Comparison of ENCODE assay signal across 7 cellular contexts in the genomic region with DNA sequence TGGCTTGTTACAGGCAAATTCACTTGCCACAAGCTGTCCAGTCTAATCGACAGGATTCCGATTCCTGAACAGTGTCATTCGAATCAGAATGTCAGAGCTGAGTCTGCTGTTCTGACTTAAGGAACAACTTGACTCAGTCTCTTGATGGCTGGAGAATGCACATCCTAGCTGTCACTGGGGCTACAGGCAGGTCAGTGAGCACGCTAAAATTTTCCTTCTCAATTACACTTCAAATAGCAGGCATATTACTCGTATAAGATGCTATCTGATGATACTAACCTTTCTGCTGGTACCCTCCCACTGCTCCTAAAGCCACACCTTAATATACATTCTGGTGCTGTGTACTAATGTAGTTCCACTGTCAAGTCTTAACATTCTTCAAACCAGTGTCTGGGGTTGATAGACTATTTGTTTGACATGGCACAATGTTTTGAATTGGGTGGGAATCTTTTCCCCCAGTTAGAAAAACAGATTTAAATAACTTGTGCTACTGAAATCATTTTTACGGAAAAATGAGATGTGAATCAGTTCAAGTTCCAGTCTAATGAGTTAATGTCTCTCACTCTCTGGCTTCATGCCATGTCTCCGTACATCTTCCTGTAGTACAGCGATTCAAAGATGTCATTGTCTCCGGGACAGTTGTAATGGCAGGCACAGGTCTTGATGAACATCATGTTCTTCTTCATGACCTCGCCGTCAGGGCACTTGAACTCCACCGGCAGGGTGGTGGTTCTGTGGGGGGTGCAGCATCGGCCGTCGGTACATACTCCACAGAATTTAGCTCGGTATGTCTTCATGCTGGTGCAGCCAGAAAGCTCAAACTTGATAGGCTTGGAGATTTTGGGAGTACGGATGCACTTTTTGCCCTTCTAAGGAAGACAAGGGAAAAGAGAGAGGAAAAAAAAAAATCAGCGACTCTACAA. TPM values are rescaled to one million over a fixed set of nuclear protein-coding genes. Genes with fewer than 3 reads are reported as not detected.
DNase-seq lines count a peak whose midpoint lies in the region; ATAC-seq and TF ChIP-seq lines count a peak whose summit lies in the region.

No MANE protein-coding gene starts in this region.

- TF ChIP-seq CTCF in transverse colon (IDR thresholded peaks at IDR 0.05) (no peak), GM10266 (IDR thresholded peaks at IDR 0.05; ENCODE audit: control insufficient read depth, insufficient read depth, low read depth, missing control alignments) (no peak)

- no peaks in the 10 kb centered on the region for H3K36me3 ChIP-seq in duodenal mucosa (ENCODE audit: control insufficient read depth in 1 of 2, insufficient read depth in 2 of 2, low read length in 2 of 2)
- H3K36me3 ChIP-seq in mesodermal cell (ENCODE audit: control insufficient read depth, insufficient read depth, low read length) = peaks cover 23% of the 10 kb centered on the region
- no peaks in the 10 kb centered on the region for H3K36me3 ChIP-seq in transverse colon

- TF ChIP-seq EP300 in transverse colon (IDR thresholded peaks at IDR 0.05; ENCODE audit: low read depth) = no peak

- H3K9ac ChIP-seq in duodenal mucosa (ENCODE audit: low read depth in 1 of 2, low read length in 2 of 2) = peak overlapping the region; percentile 60 to 77

- H3K27me3 ChIP-seq in duodenal mucosa (ENCODE audit: control insufficient read depth in 1 of 2, insufficient read depth in 2 of 2, low read length in 2 of 2) (no peaks in the 10 kb centered on the region), transverse colon (no peaks in the 10 kb centered on the region)

- H3K4me3 ChIP-seq in duodenal mucosa (ENCODE audit: low read depth in 1 of 2, low read length in 2 of 2) (peak overlapping the region; percentile 74 to 90), mesodermal cell (ENCODE audit: extremely low read depth, insufficient read depth, low read length, poor library complexity, severe bottlenecking) (peak overlapping the region; percentile 73), transverse colon (peak overlapping the region; percentile 4 to 83 (median 81))

- intact Hi-C loops in transverse colon (cut with DNase I; ENCODE audit: low total_unique reads) = no loop called here

- TF ChIP-seq POLR2A in transverse colon (IDR thresholded peaks at IDR 0.05) = no peak

- H3K27ac ChIP-seq in duodenal mucosa (ENCODE audit: low read depth, low read length) = no peak overlapping the region
- peak overlapping the region; percentile 94 for H3K27ac ChIP-seq in mesodermal cell (ENCODE audit: low read depth, low read length, severe bottlenecking)
- H3K27ac ChIP-seq in transverse colon = peak overlapping the region; percentile 95 to 97 (median 96)

- H3K9me3 ChIP-seq in duodenal mucosa (ENCODE audit: control insufficient read depth in 1 of 2, low read length in 2 of 2) (no peaks in the 10 kb centered on the region), mesodermal cell (ENCODE audit: control insufficient read depth, low read length) (no peaks in the 10 kb centered on the region), transverse colon (no peaks in the 10 kb centered on the region)

- ATAC-seq in HG02588 (IDR thresholded peaks at IDR 0.05; ENCODE audit: unreplicated experiment) = no peak

- DNase-seq in NCI-H226 (peak; percentile 9), transverse colon (no peak), GM10266 (ENCODE audit: extremely low spot score) (no peak), NCI-H1436 treated with DMSO at 0.1 percent for 48 hours (lab: John Stamatoyannopoulos, UW) (no peak)

- in situ Hi-C loops in transverse colon (cut with MboI; ENCODE audit: low pct_ligation_motif_present in 1 of 4, low pct_unique_long_range_greater_than_20kb in 1 of 4, low sequenced_read_pairs in 3 of 4) = loop anchor here in 1 of 4 donors (25.0 kb wide), 1 partner anchor 263 kb away; no protein-coding TSS in a partner anchor

- H3K4me1 ChIP-seq in duodenal mucosa (ENCODE audit: control insufficient read depth in 1 of 2, insufficient read depth in 2 of 2, low read length in 2 of 2) (peaks cover 8 to 21% of the 10 kb centered on the region in 2 donors), mesodermal cell (ENCODE audit: control insufficient read depth, insufficient read depth, low read length, poor library complexity, severe bottlenecking) (peaks cover 24% of the 10 kb centered on the region), transverse colon (peaks cover 0 to 22% (median 8%) of the 10 kb centered on the region in 4 donors)

- WGBS in mesodermal cell (ENCODE audit: insufficient coverage in 2 of 2), 2 experiments = 57 to 59% methylated on average over 13 to 17 of the region's 18 CpGs
- WGBS in transverse colon (ENCODE audit: low coverage in 1 of 2), 2 donors = 70 to 82% methylated on average over 12 to 18 of the region's 18 CpGs

RNA-seq across cellular contexts. Expression of a gene that starts 2.2 kb away (rescaled TPM):
- polyA plus RNA-seq in mesodermal cell (2013, experiment 1 of 2) = 241 TPM
- 195 TPM for polyA plus RNA-seq in mesodermal cell (2013, experiment 2 of 2)
- total RNA-seq in transverse colon = 100 to 1,000 TPM in 1 of 4 donors, 10 to 100 TPM in 3; 37.0 to 146 (median 58.0) TPM
